ENCODE assay signal across 26 cellular contexts in genomic region chr3:6807967-6808588, GRCh38. TPM values are rescaled to one million over a fixed set of nuclear protein-coding genes. Genes with fewer than 3 reads are reported as not detected.
DNase-seq lines count a peak whose midpoint lies in the region; ATAC-seq and TF ChIP-seq lines count a peak whose summit lies in the region.
"Had no signal": no experiment of that assay in that cellular context is flagged by ENCODE, and none has a peak within 500 bp of the region (broad histone marks: within the 10 kb centered on the region; RNA-seq: fewer than 3 reads in every experiment).

No MANE protein-coding gene starts in this region.

- intact Hi-C loops in PC-3 (cut with micrococcal nuclease), result loop anchor here (10.0 kb wide), 1 partner anchor 1583 kb away; no protein-coding TSS in a partner anchor

- no peaks in the 10 kb centered on the region for H3F3A ChIP-seq in PC-3 (ENCODE audit: low read length, unreplicated experiment)

- no peak for TF ChIP-seq CTCF in PC-3 (conservative IDR thresholded peaks at IDR 0.05; ENCODE audit: low read depth, low read length)

- peak overlapping the region; percentile 89 for H3K27ac ChIP-seq in PC-3 (ENCODE audit: low read length)
- H3K27ac ChIP-seq: C4-2B, left lung, pancreas, sigmoid colon, WERI-Rb-1 had no signal

- no peak overlapping the region for H3K4me3 ChIP-seq in PC-3 (ENCODE audit: low read length)
- no peak overlapping the region for H3K4me3 ChIP-seq in skeletal muscle cell (ENCODE audit: low read depth, low read length)
- H3K4me3 ChIP-seq: left lung, pancreas, sigmoid colon had no signal

- DNase-seq in NCI-H748 (lab: John Stamatoyannopoulos, UW; ENCODE audit: unreplicated experiment) (peak; percentile 9), NCI-H748 treated with DMSO at 0.1 percent for 48 hours (lab: John Stamatoyannopoulos, UW) (no peak), PC-3 (peak; percentile 78), skeletal muscle cell (ENCODE audit: low read depth) (peak; percentile 45), SIG-M5 (lab: John Stamatoyannopoulos, UW) (no peak), GDM1 (lab: John Stamatoyannopoulos, UW) (no peak), mucosa of gallbladder (ENCODE audit: low spot score) (no peak)
- DNase-seq: activated naive CD8-positive, alpha-beta T cell treated with anti-CD3 and anti-CD28 coated beads for 36 hours; activated T-cell treated with anti-CD3 and anti-CD28 coated beads, Interleukin-2, amount 50 U/mL, for 72 hours; DMS79; hypothalamus; left lung; MM.1S; NCI-H2171; NK-92 treated with Interleukin-12 subunit alpha and Interleukin-12 subunit beta, amount 100 ng/mL, for 24 hours; pancreas; SHP77; sigmoid colon; stimulated activated CD4-positive, alpha-beta T cell treated with anti-CD3 and anti-CD28 coated beads, Interleukin-2, amount 100 ng/mL, for 24 hours; WERI-Rb-1 had no signal

- H3K36me3 ChIP-seq in PC-3 (ENCODE audit: low read depth, low read length), result no peaks in the 10 kb centered on the region
- H3K36me3 ChIP-seq: left lung, pancreas, sigmoid colon, WERI-Rb-1 had no signal

- no peak for ATAC-seq in PC-3
- peak; percentile 83 for ATAC-seq in esophagus mucosa
- ATAC-seq: activated T-cell treated with anti-CD3 and anti-CD28 coated beads, Interleukin-2, amount 50 U/mL, for 72 hours; HepG2; left lung; pancreas had no signal

- H3K4me2 ChIP-seq in PC-3 (ENCODE audit: low read length), result peak overlapping the region; percentile 33

- H3K4me1 ChIP-seq in PC-3 (ENCODE audit: insufficient read depth, low read length), result peaks cover 26% of the 10 kb centered on the region
- H3K4me1 ChIP-seq: left lung, pancreas had no signal

- H3K9ac ChIP-seq in PC-3 (ENCODE audit: low read length), result peak overlapping the region; percentile 40

- H2AFZ ChIP-seq in PC-3 (ENCODE audit: low read length), result no peak overlapping the region

- H3K9me2 ChIP-seq in PC-3 (replicated peaks; ENCODE audit: low read length), result no peaks in the 10 kb centered on the region

- H3K27me3 ChIP-seq in PC-3 (ENCODE audit: low read length), result no peaks in the 10 kb centered on the region
- H3K27me3 ChIP-seq: left lung, pancreas, sigmoid colon had no signal

- no peaks in the 10 kb centered on the region for H3K9me3 ChIP-seq in PC-3 (ENCODE audit: low read length)
- H3K9me3 ChIP-seq: left lung, pancreas, sigmoid colon had no signal

- H3K79me2 ChIP-seq in PC-3 (ENCODE audit: low read length), result no peaks in the 10 kb centered on the region

- CTCF ChIA-PET in PC-3 (lab: Charles Lee), result no interaction called here

- BruUV-seq in PC-3 (replicated peaks; lab: Mats Ljungman, UMichigan), result no TSS peak

- POLR2A ChIA-PET in PC-3 (lab: Charles Lee; ENCODE audit: unreplicated experiment), result no interaction called here

- H4K20me1 ChIP-seq in PC-3 (ENCODE audit: low read length), result no peaks in the 10 kb centered on the region

RNA-seq across cellular contexts. Expression of gene GRM7, which starts 52.8 kb away (rescaled TPM):
- not detected in 2 replicates for total RNA-seq in PC-3 (2014; rRNA removed)
- not detected for total RNA-seq in esophagus mucosa
- 0.37 TPM for total RNA-seq in mucosa of gallbladder
- total RNA-seq: A172; activated naive CD8-positive, alpha-beta T cell treated with anti-CD3 and anti-CD28 coated beads for 36 hours; activated T-cell treated with anti-CD3 and anti-CD28 coated beads, Interleukin-2, amount 50 U/mL, for 72 hours; cardiac septum; HepG2; T-helper 1 cell treated with Interleukin-12 subunit alpha and Interleukin-12 subunit beta and Interleukin-4 antibody, amounts not matched to agents 30 ng/mL and 1 ng/mL, for 36 hours had no signal

Comparison
In these comparisons a context has a peak if more than half of its experiments do, and no peak if none do; other contexts are left out.
1. DNase-seq: peak in NCI-H748 (single experiment), PC-3 (single experiment) and skeletal muscle cell (single experiment); none in NCI-H748 treated with DMSO at 0.1 percent for 48 hours (single experiment), SIG-M5 (single experiment), GDM1 (single experiment) and mucosa of gallbladder (single experiment).